In genomic region chr9:86354048-86354881, GRCh38 we compare ENCODE assay signal across 1 cellular context.
A peak's percentile ranks its signal among the peaks of the same experiment; 100 is the strongest.
TF ChIP-seq lines count a peak whose summit lies in the region.

TUT7 (minus strand) TSS chr9:86354410; CDS start chr9:86353199, 1,211 bp downstream.

TF ChIP-seq in HepG2, 621 proteins besides CTCF, POLR2A, EP300 and RAD21 (continued from another document and continues in another):
- TF ChIP-seq FOXP4 (CRISPR knock-in tag; IDR thresholded peaks at IDR 0.05) (peak; percentile 57), EED (CRISPR knock-in tag; IDR thresholded peaks at IDR 0.05) (peak; percentile 70), ZNF510 (CRISPR knock-in tag; IDR thresholded peaks at IDR 0.05; ENCODE audit: low read depth) (no peak; the same call in 1 of the 2 replicates), FOXC1 (CRISPR knock-in tag; IDR thresholded peaks at IDR 0.05; ENCODE audit: borderline replicate concordance) (peak; percentile 95), SIN3A (IDR thresholded peaks at IDR 0.05; ENCODE audit: borderline replicate concordance, low read depth, low read length) (peak; percentile 75; the same call in 1 of the 2 replicates), ELK4 (CRISPR knock-in tag; IDR thresholded peaks at IDR 0.05; ENCODE audit: borderline replicate concordance) (peak; percentile 97; the same call in 1 of the 2 replicates), ZNF207 (IDR thresholded peaks at IDR 0.05; ENCODE audit: borderline replicate concordance) (no peak), ZHX2 (IDR thresholded peaks at IDR 0.05; ENCODE audit: low read depth) (0 out of 2 replicates have a peak, but pooled peaks have one; percentile 38), ZHX2 (CRISPR knock-in tag; IDR thresholded peaks at IDR 0.05; ENCODE audit: borderline replicate concordance) (no peak), ZNF644 (CRISPR knock-in tag; IDR thresholded peaks at IDR 0.05; ENCODE audit: low read depth) (no peak), BRCA1 (CRISPR knock-in tag; IDR thresholded peaks at IDR 0.05) (no peak), ZBTB10 (CRISPR knock-in tag; IDR thresholded peaks at IDR 0.05; ENCODE audit: borderline replicate concordance) (peak; percentile 61), TMF1 (CRISPR knock-in tag; IDR thresholded peaks at IDR 0.05; ENCODE audit: low read depth) (no peak), MATR3 (CRISPR knock-in tag; IDR thresholded peaks at IDR 0.05) (no peak), ARID4A (CRISPR knock-in tag; IDR thresholded peaks at IDR 0.05; ENCODE audit: borderline replicate concordance) (peak; percentile 98), SP2 (CRISPR knock-in tag; IDR thresholded peaks at IDR 0.05) (peak; percentile 75), RORA (CRISPR knock-in tag; IDR thresholded peaks at IDR 0.05) (no peak), AHDC1 (CRISPR knock-in tag; IDR thresholded peaks at IDR 0.05; ENCODE audit: borderline replicate concordance) (no peak), ATF4 (CRISPR knock-in tag; IDR thresholded peaks at IDR 0.05) (no peak), ISX (CRISPR knock-in tag; conservative IDR thresholded peaks at IDR 0.05) (no peak), NR2F1 (CRISPR knock-in tag; IDR thresholded peaks at IDR 0.05) (no peak), IKZF4 (CRISPR knock-in tag; IDR thresholded peaks at IDR 0.05; ENCODE audit: borderline replicate concordance, low read depth, not compliant biosample characterization) (no peak), RARG (CRISPR knock-in tag; IDR thresholded peaks at IDR 0.05; ENCODE audit: low read depth) (0 out of 2 replicates have a peak, but pooled peaks have one; percentile 35), ZNF770 (CRISPR knock-in tag; IDR thresholded peaks at IDR 0.05) (peak; percentile 30), NFRKB (IDR thresholded peaks at IDR 0.05) (no peak), XBP1 (CRISPR knock-in tag; IDR thresholded peaks at IDR 0.05) (no peak)
